In the genomic region with DNA sequence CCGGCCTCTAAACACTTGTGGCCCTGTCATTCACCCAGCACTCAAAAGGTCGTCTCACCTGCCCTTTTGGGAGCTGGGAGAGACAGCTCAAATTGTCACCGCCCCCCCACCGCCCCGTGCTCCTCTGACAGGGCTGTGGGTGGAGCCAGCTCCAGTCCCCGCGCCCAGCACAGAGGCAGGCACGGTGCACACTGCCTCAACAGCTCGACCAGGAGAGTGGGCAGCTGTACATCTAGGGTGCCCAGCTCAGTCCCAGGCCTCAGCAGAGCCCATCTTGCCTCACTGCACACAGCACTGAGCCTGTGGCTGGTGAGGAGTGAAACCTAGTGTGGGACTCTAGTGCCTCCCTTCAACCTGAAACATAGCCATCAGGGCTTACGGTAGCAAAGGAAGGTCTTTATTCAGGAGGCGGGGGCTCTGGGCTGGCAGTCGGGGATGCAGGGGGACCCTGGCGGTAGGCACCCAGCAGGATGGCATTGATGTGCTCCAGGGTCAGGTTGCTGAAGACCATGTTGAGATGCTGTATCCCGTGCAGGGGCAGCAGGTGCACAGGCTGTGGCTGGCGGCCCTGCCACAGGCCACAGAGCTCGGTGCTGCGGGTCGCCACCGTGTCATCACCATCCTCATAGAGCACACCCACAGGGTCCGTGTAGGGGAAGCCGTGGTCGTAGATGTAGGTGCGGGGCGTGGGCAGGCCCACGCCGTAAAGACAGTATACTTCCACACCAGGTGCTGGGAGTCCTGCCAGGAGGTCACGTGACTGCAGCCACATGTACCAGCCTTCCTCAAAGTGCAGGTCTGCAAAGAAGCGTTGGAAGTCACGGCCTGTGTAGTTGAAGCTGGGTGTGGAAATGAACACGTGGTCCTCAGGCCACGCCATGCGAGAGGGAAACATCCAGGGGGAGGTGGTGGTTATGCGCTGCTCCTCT, we compare ENCODE assay signal across 9 cellular contexts. TPM values are rescaled to one million over a fixed set of nuclear protein-coding genes. Genes with fewer than 3 reads are reported as not detected.
A peak's percentile ranks its signal among the peaks of the same experiment; 100 is the strongest.
DNase-seq lines count a peak whose midpoint lies in the region; ATAC-seq and TF ChIP-seq lines count a peak whose summit lies in the region.
"Had no signal": no experiment of that assay in that cellular context is flagged by ENCODE, and none has a peak within 500 bp of the region (broad histone marks: within the 10 kb centered on the region; RNA-seq: fewer than 3 reads in every experiment).

No MANE protein-coding gene starts in this region.

- H3K27me3 Mint-ChIP-seq in activated CD8-positive, alpha-beta memory T cell treated with anti-CD3 and anti-CD28 coated beads, Interleukin-2, amount 10 ng/mL, durations not matched to agents 7 days and 5 days: no peaks in the 10 kb centered on the region

- H3K9me3 ChIP-seq in KOPT-K1 (ENCODE audit: insufficient read depth, low read length, poor library complexity, severe bottlenecking): no peaks in the 10 kb centered on the region
- H3K9me3 ChIP-seq in upper lobe of left lung: no peaks in the 10 kb centered on the region

- WGBS in upper lobe of left lung, 2 donors: 63 to 85% methylated on average over 8 to 26 of the region's 33 CpGs

- H3K36me3 Mint-ChIP-seq in activated CD8-positive, alpha-beta memory T cell treated with anti-CD3 and anti-CD28 coated beads, Interleukin-2, amount 10 ng/mL, durations not matched to agents 7 days and 5 days: peaks cover 14% of the 10 kb centered on the region

- no peak overlapping the region for H3K4me3 ChIP-seq in upper lobe of left lung

- TF ChIP-seq CTCF in upper lobe of left lung (IDR thresholded peaks at IDR 0.05): no peak

- H3K9me3 Mint-ChIP-seq in activated CD8-positive, alpha-beta memory T cell treated with anti-CD3 and anti-CD28 coated beads, Interleukin-2, amount 10 ng/mL, durations not matched to agents 7 days and 5 days (ENCODE audit: low read depth): no peaks in the 10 kb centered on the region
- H3K9me3 Mint-ChIP-seq: nephron had no signal

- H3K27ac Mint-ChIP-seq in activated CD8-positive, alpha-beta memory T cell treated with anti-CD3 and anti-CD28 coated beads, Interleukin-2, amount 10 ng/mL, durations not matched to agents 7 days and 5 days: peak overlapping the region; percentile 69
- H3K27ac Mint-ChIP-seq: nephron had no signal

- CTCF ChIA-PET in activated CD8-positive, alpha-beta memory T cell treated with anti-CD3 and anti-CD28 coated beads, Interleukin-2, amount 10 ng/mL, durations not matched to agents 7 days and 5 days (lab: Charles Lee): interaction anchor here (0.7 to 5.2 kb wide), 12 partner anchors 9 to 419 kb away, joined by 3 to 28 read pairs (median 4); a partner anchor contains a TSS

- no peak for TF ChIP-seq POLR2A in upper lobe of left lung (IDR thresholded peaks at IDR 0.05)

- ATAC-seq in activated CD8-positive, alpha-beta memory T cell treated with anti-CD3 and anti-CD28 coated beads, Interleukin-2, amount 10 ng/mL, durations not matched to agents 7 days and 5 days: no peak
- ATAC-seq in left lobe of liver (no peak), GM18517 (IDR thresholded peaks at IDR 0.05; ENCODE audit: unreplicated experiment) (no peak), upper lobe of left lung (ENCODE audit: low FRiP score in 2 of 2) (no peak), HG03175 (IDR thresholded peaks at IDR 0.05; ENCODE audit: unreplicated experiment) (no peak)

- peak overlapping the region; percentile 13 for H3K4me3 Mint-ChIP-seq in activated CD8-positive, alpha-beta memory T cell treated with anti-CD3 and anti-CD28 coated beads, Interleukin-2, amount 10 ng/mL, durations not matched to agents 7 days and 5 days

- TF ChIP-seq EP300 in upper lobe of left lung (IDR thresholded peaks at IDR 0.05): no peak

- H3K4me1 Mint-ChIP-seq in activated CD8-positive, alpha-beta memory T cell treated with anti-CD3 and anti-CD28 coated beads, Interleukin-2, amount 10 ng/mL, durations not matched to agents 7 days and 5 days: peaks cover 42% of the 10 kb centered on the region

- no peaks in the 10 kb centered on the region for H3K27me3 ChIP-seq in upper lobe of left lung

- H3K4me1 ChIP-seq in upper lobe of left lung: peaks cover 16 to 44% (median 22%) of the 10 kb centered on the region in 4 donors

- H3K36me3 ChIP-seq in KOPT-K1 (ENCODE audit: insufficient read depth, low read length): peaks cover 40% of the 10 kb centered on the region
- H3K36me3 ChIP-seq in upper lobe of left lung: peaks cover 0 to 58% (median 47%) of the 10 kb centered on the region in 4 donors

- peak; percentile 62 for DNase-seq in activated CD8-positive, alpha-beta memory T cell treated with anti-CD3 and anti-CD28 coated beads, Interleukin-2, amount 10 ng/mL, durations not matched to agents 7 days and 5 days
- peak; percentile 79 for DNase-seq in left lobe of liver (ENCODE audit: low spot score)
- DNase-seq in stimulated activated naive CD4-positive, alpha-beta T cell (lab: John Stamatoyannopoulos, UW): peak in 4 of 6 experiments; percentile 27 to 60 (median 40)
- no peak for DNase-seq in upper lobe of left lung
- DNase-seq: NCI-H2171 treated with DMSO at 0.1 percent for 48 hours had no signal

- H3K27ac ChIP-seq in KOPT-K1 (ENCODE audit: low read depth, low read length, poor library complexity, severe bottlenecking): peak overlapping the region; percentile 33
- H3K27ac ChIP-seq in upper lobe of left lung: peak overlapping the region in 2 of 4 donors; percentile 21 to 54

RNA-seq across cellular contexts. Expression of a gene that starts 3.1 kb away (rescaled TPM):
- total RNA-seq in activated CD8-positive, alpha-beta memory T cell treated with anti-CD3 and anti-CD28 coated beads, Interleukin-2, amount 10 ng/mL, durations not matched to agents 7 days and 5 days: 100 to 1,000 TPM; 250 to 296 TPM
- total RNA-seq in left lobe of liver (21.7 TPM), upper lobe of left lung (100 to 1,000 TPM in 1 of 6 donors, 10 to 100 TPM in 5; 48.2 to 106 (median 60.6) TPM)

RNA-seq across cellular contexts. Expression of a gene that starts 4.1 kb away (rescaled TPM):
- 10 to 100 TPM; 15.6 to 22.7 TPM for total RNA-seq in activated CD8-positive, alpha-beta memory T cell treated with anti-CD3 and anti-CD28 coated beads, Interleukin-2, amount 10 ng/mL, durations not matched to agents 7 days and 5 days
- 172 TPM for total RNA-seq in left lobe of liver
- total RNA-seq in upper lobe of left lung: 100 to 1,000 TPM in 1 of 6 donors, 10 to 100 TPM in 5; 21.9 to 117 (median 26.1) TPM

RNA-seq across cellular contexts. Expression of a gene that starts 8.1 kb away (rescaled TPM):
- 1 to 10 TPM; 5.0 to 6.7 TPM for total RNA-seq in activated CD8-positive, alpha-beta memory T cell treated with anti-CD3 and anti-CD28 coated beads, Interleukin-2, amount 10 ng/mL, durations not matched to agents 7 days and 5 days
- total RNA-seq in left lobe of liver (0.73 TPM), upper lobe of left lung (1 to 10 TPM; 1.6 to 4.2 (median 2.4) TPM)

RNA-seq across cellular contexts. Expression of a gene that starts 28.7 kb away (rescaled TPM):
- 10 to 100 TPM; 47.7 to 51.2 TPM for total RNA-seq in activated CD8-positive, alpha-beta memory T cell treated with anti-CD3 and anti-CD28 coated beads, Interleukin-2, amount 10 ng/mL, durations not matched to agents 7 days and 5 days
- 20.1 TPM for total RNA-seq in left lobe of liver
- total RNA-seq in upper lobe of left lung: 100 to 1,000 TPM in 3 of 6 donors, 10 to 100 TPM in 3; 54.6 to 276 (median 98.3) TPM

RNA-seq across cellular contexts. Expression of a gene that starts 40.5 kb away (rescaled TPM):
- under 1 TPM in 1 of 2 experiments, not detected in 1; 0.28 TPM for total RNA-seq in activated CD8-positive, alpha-beta memory T cell treated with anti-CD3 and anti-CD28 coated beads, Interleukin-2, amount 10 ng/mL, durations not matched to agents 7 days and 5 days
- total RNA-seq in left lobe of liver (not detected), upper lobe of left lung (1 to 10 TPM in 1 of 6 donors, under 1 TPM in 3, not detected in 2; 0.15 to 1.0 (median 0.30) TPM)

Comparison
In these comparisons a context has a peak if more than half of its experiments do, and no peak if none do; other contexts are left out.
1. DNase-seq: peak in activated CD8-positive, alpha-beta memory T cell treated with anti-CD3 and anti-CD28 coated beads, Interleukin-2, amount 10 ng/mL, durations not matched to agents 7 days and 5 days (single experiment), left lobe of liver (single experiment) and stimulated activated naive CD4-positive, alpha-beta T cell (4 of 6); none in upper lobe of left lung (0 of 2).